ENCODE assay signal across 24 cellular contexts in the genomic region with DNA sequence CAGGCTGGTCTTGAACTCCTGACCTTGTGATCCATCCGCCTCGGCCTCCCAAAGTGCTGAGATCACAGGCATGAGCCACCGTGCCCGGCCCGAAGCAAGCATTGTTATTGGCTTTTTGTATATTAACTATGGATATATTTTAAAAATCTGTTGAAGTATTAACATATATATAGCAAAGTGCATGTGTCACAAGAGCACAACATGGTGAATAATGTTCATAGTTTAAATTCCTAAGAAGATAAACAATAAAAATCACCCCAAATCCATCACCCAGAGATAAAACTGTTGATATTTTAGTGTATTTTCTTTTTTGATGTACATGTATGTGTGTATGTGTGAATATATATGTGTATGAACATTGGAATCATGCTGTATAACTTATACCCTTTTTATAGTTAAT. TPM values are rescaled to one million over a fixed set of nuclear protein-coding genes. Genes with fewer than 3 reads are reported as not detected.
"Had no signal": no experiment of that assay in that cellular context is flagged by ENCODE, and none has a peak within 500 bp of the region (broad histone marks: within the 10 kb centered on the region; RNA-seq: fewer than 3 reads in every experiment).

No MANE protein-coding gene starts in this region.

- DNase-seq: NCI-H1092, NCI-H1105 treated with DMSO at 0.1 percent for 48 hours, NCI-H1417 treated with DMSO at 0.1 percent for 48 hours, NCI-H146, NCI-H1694 treated with DMSO at 0.1 percent for 48 hours, NCI-H1930, NCI-H2081, NCI-H2107, NCI-H2227 treated with DMSO at 0.1 percent for 48 hours, NCI-H526 treated with DMSO at 0.1 percent for 48 hours, NCI-H748 treated with DMSO at 0.1 percent for 48 hours, Right ventricle myocardium superior, RPMI8226, SIG-M5, SK-N-SH, SW 1271 had no signal

- H3K27ac ChIP-seq: HL-60, KMS-11 had no signal

- H3K4me3 ChIP-seq: K562 had no signal

- H3K9me3 ChIP-seq: SK-N-SH had no signal

- H3K4me1 Mint-ChIP-seq: IgD-negative memory B cell had no signal

- H3K36me3 Mint-ChIP-seq: IgD-negative memory B cell had no signal

- ATAC-seq: K562 had no signal

- H3K4me3 Mint-ChIP-seq: IgD-negative memory B cell had no signal

- H3K27ac Mint-ChIP-seq: IgD-negative memory B cell had no signal

RNA-seq across cellular contexts. Expression of gene FOXE3, which starts 9.1 kb away (rescaled TPM):
- total RNA-seq: K562, LHCN-M2, MCF 10A, NCI-H460, Right ventricle myocardium superior, SK-MEL-5 had no signal
- polyA plus RNA-seq: IgD-negative memory B cell, K562, SK-N-SH had no signal

RNA-seq across cellular contexts. Expression of gene FOXD2, which starts 30.9 kb away (rescaled TPM):
- total RNA-seq: Right ventricle myocardium superior had no signal
- polyA plus RNA-seq: SK-N-SH had no signal
